ENCODE assay signal across 1 cellular context in the genomic region with DNA sequence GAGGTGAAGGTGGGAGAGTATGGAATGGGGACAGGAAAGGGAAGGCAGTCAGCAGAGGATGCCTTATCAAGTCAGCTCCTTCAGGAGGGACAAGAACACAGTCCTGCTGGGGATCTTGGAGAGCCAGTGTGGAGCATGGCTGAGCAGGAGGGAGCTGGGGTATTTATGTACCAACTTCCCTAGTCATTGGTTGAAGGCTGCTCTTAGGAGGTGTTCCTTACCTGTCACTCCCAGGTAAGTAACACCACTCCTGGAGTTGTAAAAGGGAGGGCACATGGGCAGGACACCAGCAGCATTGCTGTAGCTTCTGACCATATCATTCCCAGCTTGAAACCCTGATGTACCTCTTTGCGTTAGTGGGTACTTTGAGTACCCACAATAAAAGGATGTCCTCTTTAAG.
TF ChIP-seq lines count a peak whose summit lies in the region.

No MANE protein-coding gene starts in this region.

TF ChIP-seq in H1, 55 proteins besides CTCF, POLR2A, EP300 and RAD21 (continued from another document):
- TF ChIP-seq, protein P1, sequence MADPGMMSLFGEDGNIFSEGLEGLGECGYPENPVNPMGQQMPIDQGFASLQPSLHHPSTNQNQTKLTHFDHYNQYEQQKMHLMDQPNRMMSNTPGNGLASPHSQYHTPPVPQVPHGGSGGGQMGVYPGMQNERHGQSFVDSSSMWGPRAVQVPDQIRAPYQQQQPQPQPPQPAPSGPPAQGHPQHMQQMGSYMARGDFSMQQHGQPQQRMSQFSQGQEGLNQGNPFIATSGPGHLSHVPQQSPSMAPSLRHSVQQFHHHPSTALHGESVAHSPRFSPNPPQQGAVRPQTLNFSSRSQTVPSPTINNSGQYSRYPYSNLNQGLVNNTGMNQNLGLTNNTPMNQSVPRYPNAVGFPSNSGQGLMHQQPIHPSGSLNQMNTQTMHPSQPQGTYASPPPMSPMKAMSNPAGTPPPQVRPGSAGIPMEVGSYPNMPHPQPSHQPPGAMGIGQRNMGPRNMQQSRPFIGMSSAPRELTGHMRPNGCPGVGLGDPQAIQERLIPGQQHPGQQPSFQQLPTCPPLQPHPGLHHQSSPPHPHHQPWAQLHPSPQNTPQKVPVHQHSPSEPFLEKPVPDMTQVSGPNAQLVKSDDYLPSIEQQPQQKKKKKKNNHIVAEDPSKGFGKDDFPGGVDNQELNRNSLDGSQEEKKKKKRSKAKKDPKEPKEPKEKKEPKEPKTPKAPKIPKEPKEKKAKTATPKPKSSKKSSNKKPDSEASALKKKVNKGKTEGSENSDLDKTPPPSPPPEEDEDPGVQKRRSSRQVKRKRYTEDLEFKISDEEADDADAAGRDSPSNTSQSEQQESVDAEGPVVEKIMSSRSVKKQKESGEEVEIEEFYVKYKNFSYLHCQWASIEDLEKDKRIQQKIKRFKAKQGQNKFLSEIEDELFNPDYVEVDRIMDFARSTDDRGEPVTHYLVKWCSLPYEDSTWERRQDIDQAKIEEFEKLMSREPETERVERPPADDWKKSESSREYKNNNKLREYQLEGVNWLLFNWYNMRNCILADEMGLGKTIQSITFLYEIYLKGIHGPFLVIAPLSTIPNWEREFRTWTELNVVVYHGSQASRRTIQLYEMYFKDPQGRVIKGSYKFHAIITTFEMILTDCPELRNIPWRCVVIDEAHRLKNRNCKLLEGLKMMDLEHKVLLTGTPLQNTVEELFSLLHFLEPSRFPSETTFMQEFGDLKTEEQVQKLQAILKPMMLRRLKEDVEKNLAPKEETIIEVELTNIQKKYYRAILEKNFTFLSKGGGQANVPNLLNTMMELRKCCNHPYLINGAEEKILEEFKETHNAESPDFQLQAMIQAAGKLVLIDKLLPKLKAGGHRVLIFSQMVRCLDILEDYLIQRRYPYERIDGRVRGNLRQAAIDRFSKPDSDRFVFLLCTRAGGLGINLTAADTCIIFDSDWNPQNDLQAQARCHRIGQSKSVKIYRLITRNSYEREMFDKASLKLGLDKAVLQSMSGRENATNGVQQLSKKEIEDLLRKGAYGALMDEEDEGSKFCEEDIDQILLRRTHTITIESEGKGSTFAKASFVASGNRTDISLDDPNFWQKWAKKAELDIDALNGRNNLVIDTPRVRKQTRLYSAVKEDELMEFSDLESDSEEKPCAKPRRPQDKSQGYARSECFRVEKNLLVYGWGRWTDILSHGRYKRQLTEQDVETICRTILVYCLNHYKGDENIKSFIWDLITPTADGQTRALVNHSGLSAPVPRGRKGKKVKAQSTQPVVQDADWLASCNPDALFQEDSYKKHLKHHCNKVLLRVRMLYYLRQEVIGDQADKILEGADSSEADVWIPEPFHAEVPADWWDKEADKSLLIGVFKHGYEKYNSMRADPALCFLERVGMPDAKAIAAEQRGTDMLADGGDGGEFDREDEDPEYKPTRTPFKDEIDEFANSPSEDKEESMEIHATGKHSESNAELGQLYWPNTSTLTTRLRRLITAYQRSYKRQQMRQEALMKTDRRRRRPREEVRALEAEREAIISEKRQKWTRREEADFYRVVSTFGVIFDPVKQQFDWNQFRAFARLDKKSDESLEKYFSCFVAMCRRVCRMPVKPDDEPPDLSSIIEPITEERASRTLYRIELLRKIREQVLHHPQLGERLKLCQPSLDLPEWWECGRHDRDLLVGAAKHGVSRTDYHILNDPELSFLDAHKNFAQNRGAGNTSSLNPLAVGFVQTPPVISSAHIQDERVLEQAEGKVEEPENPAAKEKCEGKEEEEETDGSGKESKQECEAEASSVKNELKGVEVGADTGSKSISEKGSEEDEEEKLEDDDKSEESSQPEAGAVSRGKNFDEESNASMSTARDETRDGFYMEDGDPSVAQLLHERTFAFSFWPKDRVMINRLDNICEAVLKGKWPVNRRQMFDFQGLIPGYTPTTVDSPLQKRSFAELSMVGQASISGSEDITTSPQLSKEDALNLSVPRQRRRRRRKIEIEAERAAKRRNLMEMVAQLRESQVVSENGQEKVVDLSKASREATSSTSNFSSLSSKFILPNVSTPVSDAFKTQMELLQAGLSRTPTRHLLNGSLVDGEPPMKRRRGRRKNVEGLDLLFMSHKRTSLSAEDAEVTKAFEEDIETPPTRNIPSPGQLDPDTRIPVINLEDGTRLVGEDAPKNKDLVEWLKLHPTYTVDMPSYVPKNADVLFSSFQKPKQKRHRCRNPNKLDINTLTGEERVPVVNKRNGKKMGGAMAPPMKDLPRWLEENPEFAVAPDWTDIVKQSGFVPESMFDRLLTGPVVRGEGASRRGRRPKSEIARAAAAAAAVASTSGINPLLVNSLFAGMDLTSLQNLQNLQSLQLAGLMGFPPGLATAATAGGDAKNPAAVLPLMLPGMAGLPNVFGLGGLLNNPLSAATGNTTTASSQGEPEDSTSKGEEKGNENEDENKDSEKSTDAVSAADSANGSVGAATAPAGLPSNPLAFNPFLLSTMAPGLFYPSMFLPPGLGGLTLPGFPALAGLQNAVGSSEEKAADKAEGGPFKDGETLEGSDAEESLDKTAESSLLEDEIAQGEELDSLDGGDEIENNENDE (IDR thresholded peaks at IDR 0.05; ENCODE audit: insufficient replicate concordance, low read length): no peak
- TF ChIP-seq SP2 (IDR thresholded peaks at IDR 0.05; ENCODE audit: low read length): no peak
- TF ChIP-seq ASH2L (IDR thresholded peaks at IDR 0.05; ENCODE audit: low read length): no peak
- TF ChIP-seq, protein P2, sequence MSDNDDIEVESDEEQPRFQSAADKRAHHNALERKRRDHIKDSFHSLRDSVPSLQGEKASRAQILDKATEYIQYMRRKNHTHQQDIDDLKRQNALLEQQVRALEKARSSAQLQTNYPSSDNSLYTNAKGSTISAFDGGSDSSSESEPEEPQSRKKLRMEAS (IDR thresholded peaks at IDR 0.05): no peak
- TF ChIP-seq CBX5 (IDR thresholded peaks at IDR 0.05; ENCODE audit: low read depth, low read length): no peak
- no peak for TF ChIP-seq NANOG (IDR thresholded peaks at IDR 0.05; ENCODE audit: insufficient read depth, low read depth, low read length, poor library complexity, severe bottlenecking)
- TF ChIP-seq, protein P3, sequence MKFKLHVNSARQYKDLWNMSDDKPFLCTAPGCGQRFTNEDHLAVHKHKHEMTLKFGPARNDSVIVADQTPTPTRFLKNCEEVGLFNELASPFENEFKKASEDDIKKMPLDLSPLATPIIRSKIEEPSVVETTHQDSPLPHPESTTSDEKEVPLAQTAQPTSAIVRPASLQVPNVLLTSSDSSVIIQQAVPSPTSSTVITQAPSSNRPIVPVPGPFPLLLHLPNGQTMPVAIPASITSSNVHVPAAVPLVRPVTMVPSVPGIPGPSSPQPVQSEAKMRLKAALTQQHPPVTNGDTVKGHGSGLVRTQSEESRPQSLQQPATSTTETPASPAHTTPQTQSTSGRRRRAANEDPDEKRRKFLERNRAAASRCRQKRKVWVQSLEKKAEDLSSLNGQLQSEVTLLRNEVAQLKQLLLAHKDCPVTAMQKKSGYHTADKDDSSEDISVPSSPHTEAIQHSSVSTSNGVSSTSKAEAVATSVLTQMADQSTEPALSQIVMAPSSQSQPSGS (IDR thresholded peaks at IDR 0.05; ENCODE audit: low read length): no peak
- TF ChIP-seq BRCA1 (IDR thresholded peaks at IDR 0.05; ENCODE audit: low read depth, low read length): no peak
- no peak for TF ChIP-seq SUZ12 (IDR thresholded peaks at IDR 0.05; ENCODE audit: low read length)
- no peak for TF ChIP-seq PHF8 (conservative IDR thresholded peaks at IDR 0.05; ENCODE audit: low read depth, low read length)
- TF ChIP-seq POU5F1 (IDR thresholded peaks at IDR 0.05; ENCODE audit: low read depth, low read length): no peak
- no peak for TF ChIP-seq TAF1 (IDR thresholded peaks at IDR 0.05; ENCODE audit: low read depth, low read length)
- no peak for TF ChIP-seq TBP (IDR thresholded peaks at IDR 0.05; ENCODE audit: low read depth, low read length)
- no peak for TF ChIP-seq NRF1 (IDR thresholded peaks at IDR 0.05; ENCODE audit: low read depth, low read length)
